6 cellular contexts compared by ENCODE assay signal in the genomic region with DNA sequence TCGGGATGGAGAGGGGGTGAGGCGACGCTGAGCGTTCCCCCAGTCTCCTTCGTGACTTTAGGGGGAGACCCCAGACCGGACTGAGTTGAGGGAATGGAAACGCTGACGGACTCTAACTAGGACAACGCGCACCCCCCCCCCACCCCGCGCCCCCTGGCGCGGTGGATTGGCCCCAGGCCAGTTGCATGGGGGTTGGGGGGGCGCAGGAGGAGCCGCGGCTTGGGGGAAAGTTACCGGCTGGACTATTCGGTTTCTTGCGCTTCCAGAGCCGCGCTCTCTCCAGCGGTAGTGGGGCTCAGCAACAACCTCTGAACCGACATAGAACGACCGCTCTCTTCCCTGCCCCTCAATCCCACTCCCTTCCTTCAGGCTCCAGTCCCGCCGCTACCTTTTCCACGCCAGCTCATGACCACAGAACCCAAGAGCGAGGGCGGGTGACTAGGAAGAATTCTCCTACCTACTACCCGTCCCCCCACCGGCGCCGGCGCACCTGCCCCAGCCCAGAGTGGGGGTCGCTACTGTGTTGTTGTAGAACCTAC. TPM values are rescaled to one million over a fixed set of nuclear protein-coding genes. Genes with fewer than 3 reads are reported as not detected.
DNase-seq lines count a peak whose midpoint lies in the region; ATAC-seq and TF ChIP-seq lines count a peak whose summit lies in the region.

No MANE protein-coding gene starts in this region.

- ATAC-seq in T-cell (replicated peaks in 1 of 4) (no peak), upper lobe of left lung (ENCODE audit: low FRiP score in 2 of 2) (no peak), HG02840 (IDR thresholded peaks at IDR 0.05; ENCODE audit: low FRiP score, unreplicated experiment) (no peak)

- no peak overlapping the region for H3K27ac ChIP-seq in iPS DF 6.9 (ENCODE audit: low read length)
- H3K27ac ChIP-seq in upper lobe of left lung = peak overlapping the region; percentile 93 to 100 (median 96)

- H3K4me3 Mint-ChIP-seq in T-cell = peak overlapping the region; percentile 89 to 95 (median 91)

- no peak for TF ChIP-seq POLR2A in upper lobe of left lung (IDR thresholded peaks at IDR 0.05)

- H3K4me1 ChIP-seq in iPS DF 6.9 (ENCODE audit: control insufficient read depth, insufficient read depth, low read length) = peaks cover 7% of the 10 kb centered on the region
- H3K4me1 ChIP-seq in upper lobe of left lung = peaks cover 58 to 70% (median 63%) of the 10 kb centered on the region in 4 donors

- H3K27me3 Mint-ChIP-seq in T-cell = no peaks in the 10 kb centered on the region

- WGBS in iPS DF 6.9 (ENCODE audit: insufficient coverage, insufficient read length) = no CpG with 5 or more reads among the region's 37 CpGs
- 0% methylated on average over 9 to 37 of the region's 37 CpGs for WGBS in upper lobe of left lung, 2 donors

- no peaks in the 10 kb centered on the region for H3K36me3 Mint-ChIP-seq in T-cell

- H3K27ac Mint-ChIP-seq in T-cell = peak overlapping the region; percentile 98

- CTCF ChIA-PET in T-cell (lab: Charles Lee) = interaction anchor here in 1 of 2 donors (1.3 kb wide), 1 partner anchor 14 kb away, joined by 3 read pairs; no protein-coding TSS in a partner anchor

- no peaks in the 10 kb centered on the region for H3K9me3 Mint-ChIP-seq in T-cell

- no peak for TF ChIP-seq EP300 in upper lobe of left lung (IDR thresholded peaks at IDR 0.05)

- no peaks in the 10 kb centered on the region for H3K9me3 ChIP-seq in iPS DF 6.9 (ENCODE audit: control insufficient read depth, insufficient read depth, low read length)
- no peaks in the 10 kb centered on the region for H3K9me3 ChIP-seq in upper lobe of left lung

- H3K27me3 ChIP-seq in iPS DF 6.9 (ENCODE audit: control insufficient read depth, insufficient read depth, low read length) (no peaks in the 10 kb centered on the region), upper lobe of left lung (no peaks in the 10 kb centered on the region)

- no peak for TF ChIP-seq CTCF in upper lobe of left lung (IDR thresholded peaks at IDR 0.05)

- peaks cover 56 to 60% (median 58%) of the 10 kb centered on the region in 3 donors for H3K4me1 Mint-ChIP-seq in T-cell

- peak; percentile 28 for DNase-seq in HCEC 1CT
- DNase-seq in T-cell = peak in 1 of 34 experiments; percentile 22
- DNase-seq in iPS DF 6.9 (ENCODE audit: low read depth, low spot score) = no peak
- peak in 1 of 2 donors; percentile 88 for DNase-seq in upper lobe of left lung
- no peak for DNase-seq in kidney glomerular epithelial cell (lab: John Stamatoyannopoulos, UW)

- H3K36me3 ChIP-seq in iPS DF 6.9 (ENCODE audit: control insufficient read depth, insufficient read depth, low read length) (no peaks in the 10 kb centered on the region), upper lobe of left lung (no peaks in the 10 kb centered on the region)

- POLR2A ChIA-PET in T-cell (lab: Charles Lee) = interaction anchor here in 1 of 2 donors (0.5 kb wide), 1 partner anchor 10 kb away, joined by 13 read pairs; no protein-coding TSS in a partner anchor

- H3K4me3 ChIP-seq in iPS DF 6.9 (ENCODE audit: low read length) = peak overlapping the region; percentile 81
- peak overlapping the region; percentile 90 to 94 (median 94) for H3K4me3 ChIP-seq in upper lobe of left lung

RNA-seq across cellular contexts. Expression of gene ZBTB7B, which starts 0.7 kb away (rescaled TPM):
- total RNA-seq in T-cell = 10 to 100 TPM; 39.6 to 68.4 (median 51.7) TPM
- total RNA-seq in upper lobe of left lung = 10 to 100 TPM; 43.9 to 88.2 (median 66.2) TPM

RNA-seq across cellular contexts. Expression of gene LENEP, which starts 9.9 kb away (rescaled TPM):
- total RNA-seq in T-cell = 1 to 10 TPM in 3 of 5 donors, not detected in 2; 1.3 to 3.0 (median 1.6) TPM
- total RNA-seq in upper lobe of left lung = 1 to 10 TPM in 1 of 6 donors, under 1 TPM in 1, not detected in 4; 0.57 to 1.0 TPM

RNA-seq across cellular contexts. Expression of gene FLAD1, which starts 20.2 kb away (rescaled TPM):
- 10 to 100 TPM; 32.8 to 64.3 (median 53.4) TPM for total RNA-seq in T-cell
- 10 to 100 TPM; 15.6 to 62.9 (median 29.8) TPM for total RNA-seq in upper lobe of left lung

RNA-seq across cellular contexts. Expression of gene CKS1B, which starts 28.8 kb away (rescaled TPM):
- 10 to 100 TPM in 4 of 5 donors, 1 to 10 TPM in 1; 7.9 to 11.8 (median 10.3) TPM for total RNA-seq in T-cell
- total RNA-seq in upper lobe of left lung = 10 to 100 TPM in 5 of 6 donors, 1 to 10 TPM in 1; 9.9 to 31.1 (median 22.5) TPM

RNA-seq across cellular contexts. Expression of gene DCST2, which starts 30.3 kb away (rescaled TPM):
- total RNA-seq in T-cell (1 to 10 TPM; 1.1 to 2.6 (median 1.6) TPM), upper lobe of left lung (1 to 10 TPM in 4 of 6 donors, under 1 TPM in 2; 0.49 to 2.1 (median 1.1) TPM)
